Comparison of ENCODE assay signal across 7 cellular contexts in genomic region chr14:20454645-20455354, GRCh38. TPM values are rescaled to one million over a fixed set of nuclear protein-coding genes. Genes with fewer than 3 reads are reported as not detected.
DNase-seq lines count a peak whose midpoint lies in the region; ATAC-seq, FAIRE-seq and TF ChIP-seq lines count a peak whose summit lies in the region.

TSS of gene APEX1 (plus strand) at chr14:20455226. CDS start at chr14:20455646, 420 bp downstream.
TSS of gene OSGEP (minus strand) at chr14:20454812. CDS start at chr14:20454683, 129 bp downstream.

- peaks cover 55% of the 10 kb centered on the region for H3K79me2 ChIP-seq in hepatocyte

- H3K4me3 ChIP-seq in hepatocyte: peak within 1 kb of the TSS; percentile 60

- no peaks in the 10 kb centered on the region for H4K20me1 ChIP-seq in hepatocyte (ENCODE audit: insufficient read depth, poor library complexity, severe bottlenecking)

- peak within 1 kb of the TSS; percentile 92 for H3K4me2 ChIP-seq in hepatocyte

- TF ChIP-seq CTCF in hepatocyte (IDR thresholded peaks at IDR 0.05; ENCODE audit: poor library complexity): no peak

- under 1% methylated on average over 44 of the region's 44 CpGs for WGBS in hepatocyte (ENCODE audit: low lambda C conversion rate, missing lambda C conversion rate)

- no peaks in the 10 kb centered on the region for H3K27me3 ChIP-seq in hepatocyte

- peak; percentile 100 for FAIRE-seq in GM18507 (lab: Jason Lieb, UNC)

- peaks cover 18% of the 10 kb centered on the region for H3K4me1 ChIP-seq in hepatocyte (ENCODE audit: insufficient read depth)

- no peaks in the 10 kb centered on the region for H3K9me3 ChIP-seq in hepatocyte (ENCODE audit: low read depth)

- ATAC-seq in HG02981 (IDR thresholded peaks at IDR 0.05; ENCODE audit: unreplicated experiment): peak; percentile 85

- H3K27ac ChIP-seq in hepatocyte: peak within 1 kb of the TSS; percentile 96

- H3K36me3 ChIP-seq in hepatocyte (replicated peaks; ENCODE audit: insufficient read depth, low read depth): no peaks in the 10 kb centered on the region

- DNase-seq in GM18507 (ENCODE audit: extremely low spot score, insufficient read length, low read depth): peak; percentile 90
- DNase-seq in NCI-H2029 treated with DMSO at 0.1 percent for 48 hours (lab: John Stamatoyannopoulos, UW): peak; percentile 97
- DNase-seq in T1000 (lab: John Stamatoyannopoulos, UW): peak; percentile 94
- DNase-seq in astrocyte of the hippocampus (ENCODE audit: low read depth, low spot score): peak; percentile 99
- peak; percentile 100 for DNase-seq in hepatocyte (ENCODE audit: low spot score)
- DNase-seq in renal cortical epithelial cell (ENCODE audit: low read depth): peak; percentile 96

- H2AFZ ChIP-seq in hepatocyte: peak within 1 kb of the TSS; percentile 72

- H3K9me2 ChIP-seq in hepatocyte (replicated peaks; ENCODE audit: insufficient read depth): no peaks in the 10 kb centered on the region

RNA-seq across cellular contexts. Expression of gene APEX1, which starts in this region (rescaled TPM):
- 56.5 and 84.2 TPM in 2 replicates for total RNA-seq in hepatocyte
- 147 and 148 TPM in 2 replicates for polyA plus RNA-seq in hepatocyte
- total RNA-seq in renal cortical epithelial cell: 66.0 and 73.5 TPM in 2 replicates

RNA-seq across cellular contexts. Expression of gene OSGEP, which starts in this region (rescaled TPM):
- total RNA-seq in hepatocyte (51.6 and 60.1 TPM in 2 replicates), renal cortical epithelial cell (22.9 and 60.1 TPM in 2 replicates)
- polyA plus RNA-seq in hepatocyte: 36.2 and 41.3 TPM in 2 replicates

Comparison
In these comparisons a context has a peak if more than half of its experiments do, and no peak if none do; other contexts are left out.
1. Peak in every context shown above with its lines: DNase-seq, ATAC-seq, H3K4me3 ChIP-seq and H3K27ac ChIP-seq.